In the genomic region with DNA sequence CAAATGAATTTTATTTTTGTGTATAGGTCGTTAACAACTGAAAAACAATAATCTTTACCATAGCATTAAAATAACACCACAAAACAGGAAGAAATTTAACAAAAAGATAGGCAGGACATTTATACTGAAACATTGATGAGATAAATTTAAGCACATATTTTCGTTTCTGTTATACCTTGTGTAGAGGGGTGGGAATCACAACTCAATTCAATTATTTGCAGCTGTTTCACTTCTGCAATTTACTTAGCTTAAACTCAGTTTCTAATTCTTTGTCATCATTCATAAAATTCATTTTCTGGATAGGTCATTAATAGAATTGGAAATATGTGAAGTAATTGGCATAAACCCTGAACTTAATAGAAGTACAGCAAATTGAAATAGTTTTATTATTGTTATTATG, we compare ENCODE assay signal across 16 cellular contexts. TPM values are rescaled to one million over a fixed set of nuclear protein-coding genes. Genes with fewer than 3 reads are reported as not detected.
A peak's percentile ranks its signal among the peaks of the same experiment; 100 is the strongest.
DNase-seq lines count a peak whose midpoint lies in the region; ATAC-seq, FAIRE-seq and TF ChIP-seq lines count a peak whose summit lies in the region.
"Had no signal": no experiment of that assay in that cellular context is flagged by ENCODE, and none has a peak within 500 bp of the region (broad histone marks: within the 10 kb centered on the region; RNA-seq: fewer than 3 reads in every experiment).

No MANE protein-coding gene starts in this region.

- 2% methylated on average over 2 of the region's 2 CpGs for WGBS in GM12878 (ENCODE audit: insufficient coverage, insufficient replicate concordance, low lambda C conversion rate, missing lambda C conversion rate)
- WGBS in gastroesophageal sphincter (ENCODE audit: low coverage in 1 of 2), 2 donors: 38 to 53% methylated on average over 2 of the region's 2 CpGs

- TF ChIP-seq RAD21 in GM12878 (IDR thresholded peaks at IDR 0.05; ENCODE audit: insufficient read depth, low read depth, low read length): no peak

- H3K9ac ChIP-seq in GM12878 (ENCODE audit: control insufficient read depth, insufficient read depth, low read length): no peak overlapping the region
- H3K9ac ChIP-seq: KMS-11 had no signal

- RAD21 ChIA-PET in GM12878 (lab: Charles Lee; ENCODE audit: unreplicated experiment): interaction anchor here (0.6 to 2.7 kb wide), 11 partner anchors 15 to 405 kb away, joined by 3 to 13 read pairs (median 4); partner anchors contain the start of gene TP63

- ATAC-seq in GM18870 (IDR thresholded peaks at IDR 0.05; ENCODE audit: unreplicated experiment) (peak; percentile 77), GM21576 (IDR thresholded peaks at IDR 0.05; ENCODE audit: unreplicated experiment) (peak; percentile 90), HG03103 (IDR thresholded peaks at IDR 0.05; ENCODE audit: low read depth, unreplicated experiment) (peak; percentile 74), GM12878 (peak; percentile 93), gastroesophageal sphincter (no peak)
- ATAC-seq: heart left ventricle had no signal

- peak overlapping the region; percentile 38; the same call in 1 of the 2 replicates for H3K4me2 ChIP-seq in GM12878 (ENCODE audit: control insufficient read depth, insufficient read depth)
- H3K4me2 ChIP-seq: KMS-11 had no signal

- no peaks in the 10 kb centered on the region for H3K79me2 ChIP-seq in GM12878 (ENCODE audit: control insufficient read depth, insufficient read depth, low read length)

- H2AFZ ChIP-seq in GM12878 (ENCODE audit: control insufficient read depth, low read depth, low read length): no peak overlapping the region

- POLR2A ChIA-PET in GM12878 (lab: Charles Lee): interaction anchor here (1.4 kb wide), 1 partner anchor 8 kb away, joined by 5 read pairs; no protein-coding TSS in a partner anchor

- DNase-seq in GM12878 (ENCODE audit: low read depth, low spot score) (peak; percentile 42), activated gamma-delta T cell treated with Interleukin-2 at 50 U/mL for 16 hours (no peak), NCI-H1436 (lab: John Stamatoyannopoulos, UW) (no peak), NCI-H510A (lab: John Stamatoyannopoulos, UW) (no peak)
- DNase-seq: activated CD4-positive, alpha-beta T cell treated with anti-CD3 and anti-CD28 coated beads for 4 hours; activated effector memory CD4-positive, alpha-beta T cell treated with anti-CD3 and anti-CD28 coated beads, Interleukin-2, amount 50 U/mL, for 16 hours; CD4-positive, alpha-beta memory T cell; heart left ventricle; NCI-H187 treated with DMSO at 0.1 percent for 48 hours; testis had no signal

- H3K27me3 ChIP-seq in GM12878 (replicated peaks in 1 of 2; ENCODE audit: control insufficient read depth in 2 of 2, insufficient read depth in 2 of 2, low read length in 1 of 2) (no peaks in the 10 kb centered on the region), gastroesophageal sphincter (no peaks in the 10 kb centered on the region)
- H3K27me3 ChIP-seq: breast epithelium, heart left ventricle, testis had no signal

- no peaks in the 10 kb centered on the region for H4K20me1 ChIP-seq in GM12878 (ENCODE audit: control insufficient read depth, insufficient read depth)

- in situ Hi-C loops in GM12878 (cut with MboI): no loop called here

- no peak for TF ChIP-seq CTCF in GM12878 (IDR thresholded peaks at IDR 0.05 in 2 of 3, conservative IDR thresholded peaks at IDR 0.05 in 1 of 3; ENCODE audit: control insufficient read depth in 2 of 3, extremely low read depth in 1 of 3, insufficient read depth in 1 of 3, low read depth in 3 of 3, low read length in 3 of 3)
- no peak for TF ChIP-seq CTCF in gastroesophageal sphincter (IDR thresholded peaks at IDR 0.05)

- peaks cover 16% of the 10 kb centered on the region for H3K4me1 ChIP-seq in GM12878 (ENCODE audit: control insufficient read depth, insufficient read depth, low read length)
- no peaks in the 10 kb centered on the region for H3K4me1 ChIP-seq in gastroesophageal sphincter
- H3K4me1 ChIP-seq: breast epithelium, heart left ventricle, testis had no signal

- peak; percentile 62 to 72; a peak in 3 of 4 replicates for TF ChIP-seq EP300 in GM12878 (IDR thresholded peaks at IDR 0.05; ENCODE audit: borderline replicate concordance in 1 of 2, control insufficient read depth in 1 of 2, low read depth in 2 of 2, low read length in 2 of 2)
- no peak for TF ChIP-seq EP300 in gastroesophageal sphincter (IDR thresholded peaks at IDR 0.05)

- FAIRE-seq in GM12878 (lab: Jason Lieb, UNC): peak; percentile 27

- TF ChIP-seq POLR2A in GM12878 (IDR thresholded peaks at IDR 0.05; ENCODE audit: low read depth, low read length) (no peak), gastroesophageal sphincter (IDR thresholded peaks at IDR 0.05) (no peak)

- H3K9me3 ChIP-seq in GM12878 (replicated peaks; ENCODE audit: control insufficient read depth, insufficient read depth, low read length) (no peaks in the 10 kb centered on the region; the same call in 1 of the 3 replicates), gastroesophageal sphincter (no peaks in the 10 kb centered on the region)
- H3K9me3 ChIP-seq: testis had no signal

- H3K36me3 ChIP-seq in GM12878 (ENCODE audit: control insufficient read depth in 2 of 2, insufficient read depth in 2 of 2, low read length in 1 of 2) (no peaks in the 10 kb centered on the region), gastroesophageal sphincter (no peaks in the 10 kb centered on the region)
- H3K36me3 ChIP-seq: breast epithelium, heart left ventricle had no signal

- intact Hi-C loops in GM12878 (cut with micrococcal nuclease; ENCODE audit: unreplicated experiment): loop anchor here (5.0 kb wide), 1 partner anchor 86 kb away; no protein-coding TSS in a partner anchor

- H3K4me3 ChIP-seq in GM12878: no peak overlapping the region
- no peak overlapping the region for H3K4me3 ChIP-seq in gastroesophageal sphincter
- H3K4me3 ChIP-seq: breast epithelium, heart left ventricle, testis had no signal

- no TSS peak for BruUV-seq in GM12878 (replicated peaks; lab: Mats Ljungman, UMichigan)

- SMC1A ChIA-PET in GM12878 (lab: Charles Lee; ENCODE audit: uncharacterized antibody, unreplicated experiment): interaction anchor here (0.5 to 5.1 kb wide), 19 partner anchors 8 to 107 kb away, joined by 3 to 37 read pairs (median 5); partner anchors contain the start of gene TP63

- H3K27ac ChIP-seq in GM12878 (ENCODE audit: control insufficient read depth, insufficient read depth) (no peak overlapping the region), gastroesophageal sphincter (no peak overlapping the region)
- H3K27ac ChIP-seq: breast epithelium, heart left ventricle, KMS-11, testis had no signal

- CTCF ChIA-PET in GM12878 (lab: Yijun Ruan, JAX): interaction anchor here (1.0 to 3.5 kb wide), 5 partner anchors 9 to 275 kb away, joined by 3 to 16 read pairs (median 4); no protein-coding TSS in a partner anchor

TF ChIP-seq in GM12878, 131 proteins besides CTCF, POLR2A, EP300 and RAD21 (continues in another document):
- peak; percentile 35; the same call in 1 of the 2 replicates for TF ChIP-seq CREM (IDR thresholded peaks at IDR 0.05; ENCODE audit: low read depth)
- no peak for TF ChIP-seq ZBED1 (IDR thresholded peaks at IDR 0.05; ENCODE audit: borderline replicate concordance)
- TF ChIP-seq BCL3 (IDR thresholded peaks at IDR 0.05; ENCODE audit: borderline replicate concordance, insufficient read depth, low read depth, low read length, poor library complexity, severe bottlenecking): no peak
- peak; percentile 77; the same call in 1 of the 2 replicates for TF ChIP-seq ZNF24 (IDR thresholded peaks at IDR 0.05)
- TF ChIP-seq SMAD5 (IDR thresholded peaks at IDR 0.05; ENCODE audit: low read depth): no peak
- no peak for TF ChIP-seq ESRRA (IDR thresholded peaks at IDR 0.05; ENCODE audit: low read length)
- TF ChIP-seq STAT1 (conservative IDR thresholded peaks at IDR 0.05): no peak
- peak; percentile 34; the same call in 1 of the 2 replicates for TF ChIP-seq ZNF217 (IDR thresholded peaks at IDR 0.05)
- peak; percentile 84 for TF ChIP-seq NFIC (IDR thresholded peaks at IDR 0.05; ENCODE audit: low read depth, low read length)
- 0 out of 2 replicates have a peak, but pooled peaks have one; percentile 22 for TF ChIP-seq BMI1 (IDR thresholded peaks at IDR 0.05; ENCODE audit: borderline replicate concordance)
- TF ChIP-seq RUNX3 (IDR thresholded peaks at IDR 0.05; ENCODE audit: low read length): peak; percentile 59
- peak; percentile 86 for TF ChIP-seq MTA2 (IDR thresholded peaks at IDR 0.05; ENCODE audit: low read depth)

RNA-seq across cellular contexts. Expression of gene TP63, which starts 42.3 kb away (rescaled TPM):
- 21.5 and 25.8 TPM in 2 replicates for total RNA-seq in GM12878 (2013; cell fraction: nucleolus; rRNA removed)
- total RNA-seq in GM12878 (2014; rRNA removed) (5.1 and 5.2 TPM in 2 replicates), GM12878 (2014; rRNA removed; fragmentation: Illumina TruSeq; extraction: Trizol) (6.1 and 6.4 TPM in 2 replicates), GM12878 (2021) (8.3 and 9.8 TPM in 2 replicates), gastroesophageal sphincter (1 to 10 TPM in 2 of 4 donors, under 1 TPM in 1, not detected in 1; 0.13 to 7.4 (median 3.4) TPM)
- 6.6 TPM for polyA plus RNA-seq in GM12878 (2011; ENCODE audit: low read depth)
- polyA plus RNA-seq in GM12878 (2011; rRNA removed) (4.1 and 6.0 TPM in 2 replicates), GM12878 (2014; fragmentation: Illumina TruSeq; extraction: Trizol) (7.3 and 8.5 TPM in 2 replicates), GM12878 (2014; fragmentation: Nextera tagmentation; extraction: Ambion mirVana) (1 to 10 TPM; 1.4 to 1.8 TPM), GM12878 (2014; rRNA removed) (4.1 and 6.1 TPM in 2 replicates), GM12878 (2016; fragmentation: Nextera tagmentation; extraction: Ambion mirVana) (10 to 100 TPM in 1 of 2 experiments, 1 to 10 TPM in 1; 8.6 to 10.8 TPM)
- polyA plus RNA-seq in GM12878 (2011; cell fraction: cytosol; rRNA removed): 8.6 and 10.4 TPM in 2 replicates
- polyA plus RNA-seq in GM12878 (2011; cell fraction: nucleus; rRNA removed): 5.0 and 6.7 TPM in 2 replicates
- polyA plus RNA-seq in GM12878 (2012): 8.9 and 9.6 TPM in 2 replicates
- 10.6 and 15.3 TPM in 2 replicates for polyA minus RNA-seq in GM12878 (2011; rRNA and poly(A)+ RNA removed)
- polyA minus RNA-seq in GM12878 (2011; cell fraction: cytosol; rRNA and poly(A)+ RNA removed): 5.7 and 6.4 TPM in 2 replicates
- polyA minus RNA-seq in GM12878 (2011; cell fraction: nucleus; rRNA and poly(A)+ RNA removed): 6.3 and 12.6 TPM in 2 replicates
